Comparison of ENCODE assay signal across 8 cellular contexts in genomic region chr19:12841094-12841493, GRCh38. TPM values are rescaled to one million over a fixed set of nuclear protein-coding genes. Genes with fewer than 3 reads are reported as not detected.
DNase-seq lines count a peak whose midpoint lies in the region; ATAC-seq and TF ChIP-seq lines count a peak whose summit lies in the region.

No MANE protein-coding gene starts in this region.

- H3K27me3 ChIP-seq in HUES48 (ENCODE audit: control insufficient read depth, insufficient read depth, low read length) (peaks cover 6% of the 10 kb centered on the region; the same call in 1 of the 2 replicates), kidney epithelial cell (ENCODE audit: control insufficient read depth, insufficient read depth, low read length) (peaks cover 56% of the 10 kb centered on the region)

- CTCF ChIA-PET in AG04449 (lab: Yijun Ruan, JAX) = interaction anchor here (1.0 to 1.7 kb wide), 2 partner anchors 75 to 81 kb away, joined by 3 to 4 read pairs; no protein-coding TSS in a partner anchor

- H3K9ac ChIP-seq in HUES48 (ENCODE audit: low read depth, low read length) = no peak overlapping the region

- H3K4me3 ChIP-seq in AG04449 (ENCODE audit: low read depth, low read length) (peak overlapping the region; percentile 42), HUES48 (ENCODE audit: low read depth, low read length) (peak overlapping the region; percentile 58), kidney epithelial cell (ENCODE audit: low read depth, low read length) (peak overlapping the region; percentile 18)

- H3K9me3 ChIP-seq in HUES48 (ENCODE audit: control insufficient read depth, insufficient read depth, low read length) = no peaks in the 10 kb centered on the region

- ATAC-seq in GM18870 (IDR thresholded peaks at IDR 0.05; ENCODE audit: unreplicated experiment) (no peak), GM21390 (IDR thresholded peaks at IDR 0.05; ENCODE audit: unreplicated experiment) (no peak)

- POLR2A ChIA-PET in AG04449 (lab: Yijun Ruan, JAX) = no interaction called here

- no peak for TF ChIP-seq CTCF in AG04449 (IDR thresholded peaks at IDR 0.05; ENCODE audit: insufficient read depth, low read length, missing control alignments)
- no peak for TF ChIP-seq CTCF in kidney epithelial cell (IDR thresholded peaks at IDR 0.05; ENCODE audit: insufficient read depth, low read length, poor library complexity, severe bottlenecking)

- H3K27ac ChIP-seq in HUES48 (ENCODE audit: low read depth, low read length) = peak overlapping the region; percentile 91

- no peak for DNase-seq in AG04449 (ENCODE audit: low read depth, low spot score)
- peak; percentile 27 for DNase-seq in amniotic epithelial cell (ENCODE audit: low read depth)
- DNase-seq in kidney epithelial cell (ENCODE audit: low read depth) = no peak
- DNase-seq in 8988T = no peak
- DNase-seq in activated CD4-positive, CD25-positive, alpha-beta regulatory T cell treated with anti-CD3 and anti-CD28 coated beads, Interleukin-2, amount 50 U/mL, for 72 hours = no peak

- H3K36me3 ChIP-seq in HUES48 (ENCODE audit: control insufficient read depth, insufficient read depth, low read length) = peaks cover 9% of the 10 kb centered on the region
- no peaks in the 10 kb centered on the region for H3K36me3 ChIP-seq in kidney epithelial cell (ENCODE audit: control insufficient read depth, insufficient read depth, low read length)

- peaks cover 13% of the 10 kb centered on the region; the same call in 1 of the 2 replicates for H3K4me1 ChIP-seq in HUES48 (ENCODE audit: control insufficient read depth, insufficient read depth, low read length)

RNA-seq across cellular contexts. Expression of gene MAST1, which starts 2.8 kb away (rescaled TPM):
- total RNA-seq in kidney epithelial cell = 0.88 and 2.4 TPM in 2 replicates

RNA-seq across cellular contexts. Expression of gene RTBDN, which starts 6.7 kb away (rescaled TPM):
- 0.21 TPM in 1 of 2 replicates, not detected in the other for total RNA-seq in kidney epithelial cell

RNA-seq across cellular contexts. Expression of gene RNASEH2A, which starts 34.7 kb away (rescaled TPM):
- total RNA-seq in kidney epithelial cell = 17.0 and 24.8 TPM in 2 replicates

RNA-seq across cellular contexts. Expression of gene THSD8, which starts 39.2 kb away (rescaled TPM):
- not detected in 2 replicates for total RNA-seq in kidney epithelial cell

RNA-seq across cellular contexts. Expression of gene PRDX2, which starts 39.5 kb away (rescaled TPM):
- 366 and 396 TPM in 2 replicates for total RNA-seq in kidney epithelial cell
